ENCODE assay signal across 1 cellular context in the genomic region with DNA sequence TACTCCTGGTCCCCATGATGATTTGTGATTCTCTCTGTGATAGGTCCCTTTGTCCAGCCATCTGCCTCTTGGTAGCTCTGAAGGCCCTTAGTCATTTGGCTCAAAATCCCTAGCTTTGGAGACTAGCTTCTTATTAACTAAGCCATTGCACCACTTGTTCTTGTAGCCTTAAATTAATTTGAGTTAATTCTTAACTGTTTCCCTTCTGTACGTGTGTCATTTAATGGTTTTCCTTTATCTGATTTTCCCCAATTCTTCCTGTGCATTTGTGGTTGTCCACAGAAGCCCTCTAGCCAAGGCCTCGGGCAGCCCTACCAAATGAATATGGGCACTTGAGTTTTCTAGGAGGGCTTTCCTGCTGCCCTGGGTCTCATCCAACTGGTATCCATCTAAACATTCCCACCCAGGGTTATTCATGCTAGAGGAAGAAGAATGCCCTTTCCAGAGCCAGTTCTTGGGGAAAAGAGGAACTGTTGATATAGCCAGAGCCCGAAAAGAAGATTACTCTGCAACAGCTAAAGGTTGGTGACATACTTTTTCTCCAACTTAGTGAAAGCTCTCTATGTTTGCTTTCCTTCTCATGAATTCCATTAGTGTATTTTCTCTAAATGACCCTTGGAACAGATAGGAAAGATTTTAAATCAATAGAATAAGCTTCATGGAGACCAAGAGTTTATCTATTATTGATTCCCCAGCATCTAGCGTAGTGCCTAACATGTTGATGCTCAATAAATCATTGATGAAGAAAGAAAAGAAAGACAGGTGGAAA.
TF ChIP-seq lines count a peak whose summit lies in the region.

No MANE protein-coding gene starts in this region.

TF ChIP-seq in GM23338, 12 proteins besides CTCF, POLR2A, EP300 and RAD21:
- TF ChIP-seq CREB1 (CRISPR knock-in tag; IDR thresholded peaks at IDR 0.05; ENCODE audit: low read depth) (no peak), JUNB (IDR thresholded peaks at IDR 0.05; ENCODE audit: unreplicated experiment) (no peak), ZNF462 (CRISPR knock-in tag; IDR thresholded peaks at IDR 0.05) (no peak), NANOG (IDR thresholded peaks at IDR 0.05; ENCODE audit: borderline replicate concordance) (no peak), POLR2AphosphoS5 (IDR thresholded peaks at IDR 0.05; ENCODE audit: low read depth) (no peak), STAT1 (IDR thresholded peaks at IDR 0.05; ENCODE audit: unreplicated experiment) (no peak), EZH2 (IDR thresholded peaks at IDR 0.05; ENCODE audit: low read depth, unreplicated experiment) (no peak)
- TF ChIP-seq, protein P1, sequence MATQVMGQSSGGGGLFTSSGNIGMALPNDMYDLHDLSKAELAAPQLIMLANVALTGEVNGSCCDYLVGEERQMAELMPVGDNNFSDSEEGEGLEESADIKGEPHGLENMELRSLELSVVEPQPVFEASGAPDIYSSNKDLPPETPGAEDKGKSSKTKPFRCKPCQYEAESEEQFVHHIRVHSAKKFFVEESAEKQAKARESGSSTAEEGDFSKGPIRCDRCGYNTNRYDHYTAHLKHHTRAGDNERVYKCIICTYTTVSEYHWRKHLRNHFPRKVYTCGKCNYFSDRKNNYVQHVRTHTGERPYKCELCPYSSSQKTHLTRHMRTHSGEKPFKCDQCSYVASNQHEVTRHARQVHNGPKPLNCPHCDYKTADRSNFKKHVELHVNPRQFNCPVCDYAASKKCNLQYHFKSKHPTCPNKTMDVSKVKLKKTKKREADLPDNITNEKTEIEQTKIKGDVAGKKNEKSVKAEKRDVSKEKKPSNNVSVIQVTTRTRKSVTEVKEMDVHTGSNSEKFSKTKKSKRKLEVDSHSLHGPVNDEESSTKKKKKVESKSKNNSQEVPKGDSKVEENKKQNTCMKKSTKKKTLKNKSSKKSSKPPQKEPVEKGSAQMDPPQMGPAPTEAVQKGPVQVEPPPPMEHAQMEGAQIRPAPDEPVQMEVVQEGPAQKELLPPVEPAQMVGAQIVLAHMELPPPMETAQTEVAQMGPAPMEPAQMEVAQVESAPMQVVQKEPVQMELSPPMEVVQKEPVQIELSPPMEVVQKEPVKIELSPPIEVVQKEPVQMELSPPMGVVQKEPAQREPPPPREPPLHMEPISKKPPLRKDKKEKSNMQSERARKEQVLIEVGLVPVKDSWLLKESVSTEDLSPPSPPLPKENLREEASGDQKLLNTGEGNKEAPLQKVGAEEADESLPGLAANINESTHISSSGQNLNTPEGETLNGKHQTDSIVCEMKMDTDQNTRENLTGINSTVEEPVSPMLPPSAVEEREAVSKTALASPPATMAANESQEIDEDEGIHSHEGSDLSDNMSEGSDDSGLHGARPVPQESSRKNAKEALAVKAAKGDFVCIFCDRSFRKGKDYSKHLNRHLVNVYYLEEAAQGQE (IDR thresholded peaks at IDR 0.05; ENCODE audit: unreplicated experiment), result no peak
